In genomic region chr6:100948381-100949133, GRCh38 we compare ENCODE assay signal across 1 cellular context.
A peak's percentile ranks its signal among the peaks of the same experiment; 100 is the strongest.
TF ChIP-seq lines count a peak whose summit lies in the region.

No MANE protein-coding gene starts in this region.

TF ChIP-seq in HepG2, 621 proteins besides CTCF, POLR2A, EP300 and RAD21 (continued from another document and continues in another):
- no peak for TF ChIP-seq ZNF362 (CRISPR knock-in tag; IDR thresholded peaks at IDR 0.05; ENCODE audit: borderline replicate concordance)
- TF ChIP-seq BRD4 (CRISPR knock-in tag; IDR thresholded peaks at IDR 0.05), result no peak
- no peak for TF ChIP-seq MIER2 (CRISPR knock-in tag; IDR thresholded peaks at IDR 0.05)
- TF ChIP-seq RORA (CRISPR knock-in tag; IDR thresholded peaks at IDR 0.05), result no peak
- TF ChIP-seq POGZ (CRISPR knock-in tag; IDR thresholded peaks at IDR 0.05), result no peak
- no peak for TF ChIP-seq ZNF496 (CRISPR knock-in tag; IDR thresholded peaks at IDR 0.05; ENCODE audit: insufficient replicate concordance)
- no peak for TF ChIP-seq ZNF776 (CRISPR knock-in tag; IDR thresholded peaks at IDR 0.05)
- no peak for TF ChIP-seq ZNF562 (CRISPR knock-in tag; IDR thresholded peaks at IDR 0.05; ENCODE audit: borderline replicate concordance)
- peak; percentile 81 for TF ChIP-seq RFX5 (IDR thresholded peaks at IDR 0.05; ENCODE audit: low read depth, low read length)
- TF ChIP-seq FOXC1 (CRISPR knock-in tag; IDR thresholded peaks at IDR 0.05; ENCODE audit: borderline replicate concordance), result no peak
- no peak for TF ChIP-seq ZNF136 (CRISPR knock-in tag; IDR thresholded peaks at IDR 0.05; ENCODE audit: low read depth)
- TF ChIP-seq WIZ (CRISPR knock-in tag; IDR thresholded peaks at IDR 0.05), result no peak
- TF ChIP-seq ZNF772 (CRISPR knock-in tag; IDR thresholded peaks at IDR 0.05), result no peak
- no peak for TF ChIP-seq ZNF275 (CRISPR knock-in tag; IDR thresholded peaks at IDR 0.05; ENCODE audit: borderline replicate concordance)
- no peak for TF ChIP-seq TFE3 (CRISPR knock-in tag; IDR thresholded peaks at IDR 0.05)
- peak; percentile 52 for TF ChIP-seq SAP130 (CRISPR knock-in tag; IDR thresholded peaks at IDR 0.05; ENCODE audit: low read depth)
- no peak for TF ChIP-seq ZNF687 (CRISPR knock-in tag; IDR thresholded peaks at IDR 0.05)
- no peak for TF ChIP-seq AKAP8 (CRISPR knock-in tag; IDR thresholded peaks at IDR 0.05)
- TF ChIP-seq NR2F1 (CRISPR knock-in tag; IDR thresholded peaks at IDR 0.05), result peak in 1 of 2 experiments; percentile 83; a peak in 2 of 4 replicates
- TF ChIP-seq FOXP4 (CRISPR knock-in tag; IDR thresholded peaks at IDR 0.05), result peak; percentile 91
- peak; percentile 51; the same call in 1 of the 2 replicates for TF ChIP-seq KAT8 (CRISPR knock-in tag; IDR thresholded peaks at IDR 0.05)
- TF ChIP-seq ZFP91 (CRISPR knock-in tag; IDR thresholded peaks at IDR 0.05; ENCODE audit: borderline replicate concordance), result no peak
- TF ChIP-seq CREBL2 (CRISPR knock-in tag; IDR thresholded peaks at IDR 0.05; ENCODE audit: borderline replicate concordance), result no peak
- no peak for TF ChIP-seq ZNF615 (CRISPR knock-in tag; IDR thresholded peaks at IDR 0.05; ENCODE audit: borderline replicate concordance)
- TF ChIP-seq ZNF598 (CRISPR knock-in tag; IDR thresholded peaks at IDR 0.05; ENCODE audit: borderline replicate concordance), result no peak
- TF ChIP-seq SRF (IDR thresholded peaks at IDR 0.05; ENCODE audit: low read depth, low read length), result peak; percentile 34; the same call in 1 of the 2 replicates
- no peak for TF ChIP-seq ZNF891 (CRISPR knock-in tag; IDR thresholded peaks at IDR 0.05)
- no peak for TF ChIP-seq ELF3 (CRISPR knock-in tag; IDR thresholded peaks at IDR 0.05)
- TF ChIP-seq REPIN1 (CRISPR knock-in tag; IDR thresholded peaks at IDR 0.05; ENCODE audit: borderline replicate concordance, low read depth), result no peak
- no peak for TF ChIP-seq NPAS2 (CRISPR knock-in tag; IDR thresholded peaks at IDR 0.05; ENCODE audit: borderline replicate concordance)
- TF ChIP-seq NONO (IDR thresholded peaks at IDR 0.05), result no peak
- TF ChIP-seq NONO (CRISPR knock-in tag; conservative IDR thresholded peaks at IDR 0.05), result no peak; the same call in 1 of the 2 replicates
- no peak for TF ChIP-seq ZNF337 (CRISPR knock-in tag; IDR thresholded peaks at IDR 0.05; ENCODE audit: borderline replicate concordance, low read depth)
- peak; percentile 49; the same call in 1 of the 2 replicates for TF ChIP-seq RXRB (CRISPR knock-in tag; IDR thresholded peaks at IDR 0.05; ENCODE audit: borderline replicate concordance)
- TF ChIP-seq FOXP1 (IDR thresholded peaks at IDR 0.05), result peak; percentile 68; the same call in 1 of the 2 replicates
- TF ChIP-seq FOXP1 (CRISPR knock-in tag; IDR thresholded peaks at IDR 0.05), result peak; percentile 93
- no peak for TF ChIP-seq ZNF577 (CRISPR knock-in tag; IDR thresholded peaks at IDR 0.05; ENCODE audit: borderline replicate concordance, low read depth)
- TF ChIP-seq YY1 (IDR thresholded peaks at IDR 0.05; ENCODE audit: insufficient read depth, insufficient replicate concordance, low read depth, low read length), result no peak
- TF ChIP-seq ZNF333 (CRISPR knock-in tag; IDR thresholded peaks at IDR 0.05; ENCODE audit: borderline replicate concordance), result no peak
- TF ChIP-seq ZNF746 (CRISPR knock-in tag; IDR thresholded peaks at IDR 0.05), result no peak
- TF ChIP-seq ZNF567 (CRISPR knock-in tag; IDR thresholded peaks at IDR 0.05; ENCODE audit: borderline replicate concordance), result no peak
- no peak for TF ChIP-seq ZNF121 (CRISPR knock-in tag; IDR thresholded peaks at IDR 0.05)
- TF ChIP-seq THYN1 (CRISPR knock-in tag; IDR thresholded peaks at IDR 0.05; ENCODE audit: borderline replicate concordance, low read depth), result no peak
- no peak for TF ChIP-seq GMEB2 (CRISPR knock-in tag; IDR thresholded peaks at IDR 0.05; ENCODE audit: low read depth)
- TF ChIP-seq SNAPC4 (CRISPR knock-in tag; IDR thresholded peaks at IDR 0.05), result no peak
